8 cellular contexts compared by ENCODE assay signal in the genomic region with DNA sequence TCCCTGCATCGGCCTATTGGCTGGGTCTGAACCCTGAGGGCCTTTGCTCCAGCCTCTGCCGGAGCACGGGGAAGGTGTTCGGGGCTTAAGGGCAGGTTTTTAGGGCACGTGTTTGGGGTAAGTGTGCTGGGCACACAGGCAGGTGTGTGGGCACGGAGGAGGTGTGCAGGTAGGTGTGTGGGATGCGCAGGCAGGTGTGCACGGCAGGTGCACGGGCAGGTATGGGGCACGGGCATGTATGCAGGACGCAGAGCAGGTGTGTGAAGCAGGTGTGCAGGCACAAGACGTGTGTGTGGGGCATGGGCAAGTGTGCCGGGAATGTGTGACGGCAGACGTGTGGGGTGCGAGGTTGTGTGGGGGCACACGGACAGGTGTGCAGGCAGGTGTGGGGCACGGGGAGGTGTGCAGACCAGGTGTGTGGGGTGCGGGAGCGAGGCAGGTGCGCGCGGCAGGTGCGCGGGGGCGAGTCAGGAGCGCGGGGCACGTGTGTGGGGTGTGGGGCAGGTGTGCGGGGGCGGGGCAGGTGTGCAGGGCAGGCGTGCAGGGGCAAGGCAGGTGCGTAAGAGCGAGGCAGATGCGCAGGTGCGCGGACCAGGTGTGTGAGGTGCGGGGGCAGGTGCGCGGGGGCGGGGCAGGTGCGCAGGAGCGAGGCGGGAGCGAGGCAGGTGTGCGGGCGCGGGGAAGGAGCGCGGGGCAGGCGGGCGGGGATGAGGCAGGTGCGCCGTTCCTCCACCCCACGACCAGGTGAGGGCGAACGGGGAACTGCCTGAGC. TPM values are rescaled to one million over a fixed set of nuclear protein-coding genes. Genes with fewer than 3 reads are reported as not detected.
DNase-seq lines count a peak whose midpoint lies in the region; ATAC-seq and TF ChIP-seq lines count a peak whose summit lies in the region.

No MANE protein-coding gene starts in this region.

- H3K27ac ChIP-seq in GM23338 (ENCODE audit: low read depth) (no peak overlapping the region), OCI-LY3 (ENCODE audit: low read length) (peak overlapping the region; percentile 11; the same call in 1 of the 2 replicates), esophagus (ENCODE audit: low read depth in 2 of 2, low read length in 1 of 2) (peak overlapping the region; percentile 71 to 76)

- H3K27me3 Mint-ChIP-seq in GM23338 (ENCODE audit: insufficient read depth, low read depth, poor library complexity) = peaks cover 12% of the 10 kb centered on the region
- no peaks in the 10 kb centered on the region for H3K27me3 Mint-ChIP-seq in osteocyte (ENCODE audit: unreplicated experiment)

- H4K20me1 ChIP-seq in GM23338 (replicated peaks; ENCODE audit: insufficient read depth) (no peaks in the 10 kb centered on the region), OCI-LY3 (ENCODE audit: insufficient read depth, low read length) (no peaks in the 10 kb centered on the region)

- H3K9me2 ChIP-seq in GM23338 (ENCODE audit: insufficient read depth) = no peaks in the 10 kb centered on the region

- H3K4me1 Mint-ChIP-seq in GM23338 (peaks cover 6% of the 10 kb centered on the region), osteocyte (ENCODE audit: unreplicated experiment) (peaks cover 9% of the 10 kb centered on the region)

- H3K9me3 Mint-ChIP-seq in GM23338 (no peaks in the 10 kb centered on the region; the same call in 2 of the 3 replicates), osteocyte (ENCODE audit: unreplicated experiment) (no peaks in the 10 kb centered on the region)

- H3K27ac Mint-ChIP-seq in GM23338 (no peak overlapping the region; the same call in 1 of the 2 replicates), osteocyte (ENCODE audit: unreplicated experiment) (peak overlapping the region; percentile 58)

- H3K9ac ChIP-seq in OCI-LY3 (ENCODE audit: low read length) = peak overlapping the region; percentile 68

- H3K4me2 ChIP-seq in GM23338 (peak overlapping the region; percentile 77), OCI-LY3 (ENCODE audit: low read length) (peak overlapping the region; percentile 81)

- DNase-seq in GM23338 (ENCODE audit: low spot score) = peak; percentile 57
- DNase-seq in osteocyte (ENCODE audit: extremely low spot score, unreplicated experiment) = no peak
- DNase-seq in NCI-H1092 (lab: John Stamatoyannopoulos, UW) = no peak
- no peak for DNase-seq in ureter (ENCODE audit: low spot score)
- DNase-seq in sciatic nerve (ENCODE audit: low spot score) = no peak

- H3K9me3 ChIP-seq in OCI-LY3 (ENCODE audit: insufficient read depth, low read length) = no peaks in the 10 kb centered on the region
- no peaks in the 10 kb centered on the region for H3K9me3 ChIP-seq in esophagus (ENCODE audit: control insufficient read depth in 2 of 2, insufficient read depth in 1 of 2, low read depth in 1 of 2, low read length in 1 of 2)

- no peaks in the 10 kb centered on the region for H3F3A ChIP-seq in GM23338 (replicated peaks; ENCODE audit: low read depth)

- H3K27me3 ChIP-seq in GM23338 (ENCODE audit: insufficient read depth) (no peaks in the 10 kb centered on the region), OCI-LY3 (ENCODE audit: low read depth, low read length) (no peaks in the 10 kb centered on the region), esophagus (ENCODE audit: control insufficient read depth in 1 of 2, insufficient read depth in 2 of 2, low read length in 2 of 2) (no peaks in the 10 kb centered on the region)

- H3K79me2 ChIP-seq in GM23338 (replicated peaks; ENCODE audit: insufficient read depth) = no peaks in the 10 kb centered on the region
- no peaks in the 10 kb centered on the region for H3K79me2 ChIP-seq in OCI-LY3 (ENCODE audit: low read length)

- intact Hi-C loops in sciatic nerve (cut with DNase I) = no loop called here

- WGBS in esophagus, 2 donors = 16 to 23% methylated on average over 56 to 57 of the region's 57 CpGs

- peak overlapping the region; percentile 69 for H3K4me3 ChIP-seq in GM23338
- peak overlapping the region; percentile 80 for H3K4me3 ChIP-seq in OCI-LY3 (ENCODE audit: low read length)
- H3K4me3 ChIP-seq in esophagus (ENCODE audit: low read depth in 1 of 2, low read length in 2 of 2) = peak overlapping the region; percentile 55 to 70

- peak overlapping the region; percentile 86; the same call in 1 of the 2 replicates for H2AFZ ChIP-seq in GM23338
- peak overlapping the region; percentile 57; the same call in 1 of the 2 replicates for H2AFZ ChIP-seq in OCI-LY3 (ENCODE audit: low read depth, low read length)

- H3K4me1 ChIP-seq in GM23338 (ENCODE audit: insufficient read depth) (no peaks in the 10 kb centered on the region; the same call in 1 of the 2 replicates), OCI-LY3 (ENCODE audit: low read length) (peaks cover 25% of the 10 kb centered on the region), esophagus (ENCODE audit: control insufficient read depth in 2 of 2, insufficient read depth in 2 of 2, low read length in 1 of 2) (peaks cover 10 to 16% of the 10 kb centered on the region in 2 donors)

- H3K4me3 Mint-ChIP-seq in GM23338 (peak overlapping the region; percentile 81), osteocyte (ENCODE audit: unreplicated experiment) (peak overlapping the region; percentile 77)

- ATAC-seq in GM23338 (peak; percentile 34), GM19023 (IDR thresholded peaks at IDR 0.05; ENCODE audit: unreplicated experiment) (no peak), sciatic nerve (no peak)

- H3K36me3 Mint-ChIP-seq in GM23338 (ENCODE audit: low read depth) (peaks cover 21% of the 10 kb centered on the region), osteocyte (ENCODE audit: unreplicated experiment) (peaks cover 4% of the 10 kb centered on the region)

- H3K36me3 ChIP-seq in GM23338 (ENCODE audit: insufficient read depth) (no peaks in the 10 kb centered on the region), OCI-LY3 (replicated peaks; ENCODE audit: low read depth, low read length) (peaks cover 7% of the 10 kb centered on the region), esophagus (ENCODE audit: control insufficient read depth in 2 of 2, insufficient read depth in 2 of 2, low read length in 1 of 2) (no peaks in the 10 kb centered on the region)

- TF ChIP-seq CTCF in GM23338 (conservative IDR thresholded peaks at IDR 0.05; ENCODE audit: low read depth in 2 of 2) (no peak), OCI-LY3 (IDR thresholded peaks at IDR 0.05; ENCODE audit: low read depth, low read length) (no peak), osteocyte (IDR thresholded peaks at IDR 0.05) (no peak)

TF ChIP-seq in GM23338, 12 proteins besides CTCF, POLR2A, EP300 and RAD21 (continues in another document):
- TF ChIP-seq EZH2 (IDR thresholded peaks at IDR 0.05; ENCODE audit: low read depth, unreplicated experiment) (no peak), ZNF331 (CRISPR knock-in tag; IDR thresholded peaks at IDR 0.05; ENCODE audit: low read depth) (no peak), NANOG (IDR thresholded peaks at IDR 0.05; ENCODE audit: borderline replicate concordance) (no peak)
- TF ChIP-seq, protein P1, sequence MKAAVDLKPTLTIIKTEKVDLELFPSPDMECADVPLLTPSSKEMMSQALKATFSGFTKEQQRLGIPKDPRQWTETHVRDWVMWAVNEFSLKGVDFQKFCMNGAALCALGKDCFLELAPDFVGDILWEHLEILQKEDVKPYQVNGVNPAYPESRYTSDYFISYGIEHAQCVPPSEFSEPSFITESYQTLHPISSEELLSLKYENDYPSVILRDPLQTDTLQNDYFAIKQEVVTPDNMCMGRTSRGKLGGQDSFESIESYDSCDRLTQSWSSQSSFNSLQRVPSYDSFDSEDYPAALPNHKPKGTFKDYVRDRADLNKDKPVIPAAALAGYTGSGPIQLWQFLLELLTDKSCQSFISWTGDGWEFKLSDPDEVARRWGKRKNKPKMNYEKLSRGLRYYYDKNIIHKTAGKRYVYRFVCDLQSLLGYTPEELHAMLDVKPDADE (IDR thresholded peaks at IDR 0.05) = no peak

RNA-seq across cellular contexts. Expression of a gene that starts 28.6 kb away (rescaled TPM):
- total RNA-seq in GM23338 (2014; rRNA removed; shearing (Covaris generic)) = 17.4 and 20.2 TPM in 2 replicates
- polyA plus RNA-seq in GM23338 (2016; fragmentation: Nextera tagmentation; extraction: Ambion mirVana) (12.2 and 16.1 TPM in 2 replicates), esophagus (100 to 1,000 TPM; 143 to 169 TPM)
- total RNA-seq in osteocyte (214 and 217 TPM in 2 replicates), ureter (74.4 TPM), sciatic nerve (131 TPM)
